In the genomic region with DNA sequence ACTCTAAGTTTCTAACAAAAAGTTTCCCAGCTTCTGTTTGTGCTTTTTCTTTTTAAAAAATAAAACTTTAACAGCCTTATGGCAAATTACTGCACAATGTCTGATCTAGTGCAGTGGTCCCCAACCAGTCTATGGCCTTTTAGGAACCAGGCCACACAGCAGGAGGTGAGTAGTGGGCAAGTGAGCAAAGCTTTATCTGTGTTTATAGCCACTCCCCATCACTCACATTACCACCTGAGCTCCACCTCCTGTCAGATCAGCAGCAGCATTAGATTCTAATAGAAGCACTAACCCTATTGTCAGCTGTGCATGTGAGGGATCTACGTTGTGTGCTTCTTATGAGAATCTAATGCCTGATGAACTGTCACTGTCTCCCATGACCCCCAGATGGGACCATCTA, we compare ENCODE assay signal across 25 cellular contexts. TPM values are rescaled to one million over a fixed set of nuclear protein-coding genes. Genes with fewer than 3 reads are reported as not detected.
"Had no signal": no experiment of that assay in that cellular context is flagged by ENCODE, and none has a peak within 500 bp of the region (broad histone marks: within the 10 kb centered on the region; RNA-seq: fewer than 3 reads in every experiment).

No MANE protein-coding gene starts in this region.

- H3K36me3 ChIP-seq: thoracic aorta had no signal

- H3K4me3 ChIP-seq: thoracic aorta had no signal

- DNase-seq: activated CD4-positive, alpha-beta T cell treated with anti-CD3 and anti-CD28 coated beads for 36 hours; activated CD4-positive, alpha-beta T cell treated with anti-CD3 and anti-CD28 coated beads, Interleukin-2, amount 50 U/mL, for 4 hours; activated CD8-positive, alpha-beta memory T cell treated with anti-CD3 and anti-CD28 coated beads, Interleukin-2, amount 50 U/mL, for 48 hours; activated naive CD4-positive, alpha-beta T cell; activated naive CD8-positive, alpha-beta T cell treated with anti-CD3 and anti-CD28 coated beads, Interleukin-2, amount 10 ng/mL, durations not matched to agents 7 days and 5 days; activated T-cell treated with anti-CD3 and anti-CD28 coated beads, Interleukin-2, amount 50 U/mL, for 4 hours; amniotic stem cell; cerebellar nuclear complex; cortex of kidney; erythroblast; kidney; midbrain; natural killer cell; nucleus accumbens; stimulated activated CD4-positive, alpha-beta T cell treated with anti-CD3 and anti-CD28 coated beads, Interleukin-2, amount 100 ng/mL, for 48 hours; stimulated activated CD8-positive, alpha-beta memory T cell treated with anti-CD3 and anti-CD28 coated beads, Interleukin-4, amount 100 ng/mL, for 48 hours; stimulated activated naive CD4-positive, alpha-beta T cell; T-helper 1 cell had no signal

- H3K27me3 Mint-ChIP-seq: activated CD4-positive, alpha-beta T cell treated with anti-CD3 and anti-CD28 coated beads for 36 hours; activated naive CD8-positive, alpha-beta T cell treated with anti-CD3 and anti-CD28 coated beads, Interleukin-2, amount 10 ng/mL, durations not matched to agents 7 days and 5 days had no signal

- H3K27ac Mint-ChIP-seq: activated naive CD8-positive, alpha-beta T cell treated with anti-CD3 and anti-CD28 coated beads, Interleukin-2, amount 10 ng/mL, durations not matched to agents 7 days and 5 days; activated T-helper 2 cell treated with anti-CD3 and anti-CD28 coated beads, Interferon-gamma antibody, Interleukin-2, Interleukin-4, amounts not matched to agents 10 μg/mL and 5 μg/mL and 100 μg/mL, durations not matched to agents 14 hours and 24 hours and 36 hours had no signal

- ATAC-seq: activated CD4-positive, alpha-beta T cell treated with anti-CD3 and anti-CD28 coated beads for 36 hours; activated T-cell treated with anti-CD3 and anti-CD28 coated beads, Interleukin-2, amount 50 U/mL, for 4 hours; natural killer cell had no signal

- H3K4me3 Mint-ChIP-seq: activated CD4-positive, alpha-beta T cell treated with anti-CD3 and anti-CD28 coated beads for 36 hours; activated naive CD8-positive, alpha-beta T cell treated with anti-CD3 and anti-CD28 coated beads, Interleukin-2, amount 10 ng/mL, durations not matched to agents 7 days and 5 days; activated T-cell treated with anti-CD3 and anti-CD28 coated beads, Interleukin-2, amount 50 U/mL, for 4 hours; natural killer cell had no signal

RNA-seq across cellular contexts. Expression of a gene that starts 17.2 kb away (rescaled TPM):
- total RNA-seq: activated CD4-positive, alpha-beta T cell treated with anti-CD3 and anti-CD28 coated beads for 36 hours; activated CD8-positive, alpha-beta memory T cell treated with anti-CD3 and anti-CD28 coated beads for 36 hours; activated naive CD8-positive, alpha-beta T cell treated with anti-CD3 and anti-CD28 coated beads, Interleukin-2, amount 10 ng/mL, durations not matched to agents 7 days and 5 days; activated T-cell treated with anti-CD3 and anti-CD28 coated beads, Interleukin-2, amount 50 U/mL, for 4 hours; activated T-helper 2 cell treated with anti-CD3 and anti-CD28 coated beads, Interferon-gamma antibody, Interleukin-2, Interleukin-4, amounts not matched to agents 10 μg/mL and 5 μg/mL and 100 μg/mL, durations not matched to agents 14 hours and 24 hours and 36 hours; fibroblast of lung; glomerular endothelial cell; left lobe of liver; lung microvascular endothelial cell; natural killer cell; thoracic aorta had no signal
